In the genomic region with DNA sequence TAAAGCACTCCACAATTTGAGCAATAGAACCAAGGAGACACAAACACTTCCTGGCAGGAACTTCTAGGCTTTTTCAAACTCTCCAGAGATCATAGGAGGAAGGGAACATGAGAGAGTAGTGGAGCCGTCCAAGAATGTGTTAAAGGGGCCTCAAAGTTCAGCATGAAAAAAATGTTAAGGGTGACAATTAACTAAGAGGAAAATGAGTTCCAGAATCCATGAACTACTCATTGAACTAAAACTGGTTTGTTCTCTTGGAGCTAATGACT, we compare ENCODE assay signal across 1 cellular context.
TF ChIP-seq lines count a peak whose summit lies in the region.

No MANE protein-coding gene starts in this region.

TF ChIP-seq in HepG2, 621 proteins besides CTCF, POLR2A, EP300 and RAD21 (continued from another document):
- TF ChIP-seq ATF6 (CRISPR knock-in tag; conservative IDR thresholded peaks at IDR 0.05), result no peak
- TF ChIP-seq ZNF678 (CRISPR knock-in tag; IDR thresholded peaks at IDR 0.05), result no peak
- no peak for TF ChIP-seq TFDP2 (CRISPR knock-in tag; IDR thresholded peaks at IDR 0.05)
- no peak for TF ChIP-seq SYNCRIP (IDR thresholded peaks at IDR 0.05; ENCODE audit: insufficient read depth, low read depth, low read length)
- TF ChIP-seq, protein P1, sequence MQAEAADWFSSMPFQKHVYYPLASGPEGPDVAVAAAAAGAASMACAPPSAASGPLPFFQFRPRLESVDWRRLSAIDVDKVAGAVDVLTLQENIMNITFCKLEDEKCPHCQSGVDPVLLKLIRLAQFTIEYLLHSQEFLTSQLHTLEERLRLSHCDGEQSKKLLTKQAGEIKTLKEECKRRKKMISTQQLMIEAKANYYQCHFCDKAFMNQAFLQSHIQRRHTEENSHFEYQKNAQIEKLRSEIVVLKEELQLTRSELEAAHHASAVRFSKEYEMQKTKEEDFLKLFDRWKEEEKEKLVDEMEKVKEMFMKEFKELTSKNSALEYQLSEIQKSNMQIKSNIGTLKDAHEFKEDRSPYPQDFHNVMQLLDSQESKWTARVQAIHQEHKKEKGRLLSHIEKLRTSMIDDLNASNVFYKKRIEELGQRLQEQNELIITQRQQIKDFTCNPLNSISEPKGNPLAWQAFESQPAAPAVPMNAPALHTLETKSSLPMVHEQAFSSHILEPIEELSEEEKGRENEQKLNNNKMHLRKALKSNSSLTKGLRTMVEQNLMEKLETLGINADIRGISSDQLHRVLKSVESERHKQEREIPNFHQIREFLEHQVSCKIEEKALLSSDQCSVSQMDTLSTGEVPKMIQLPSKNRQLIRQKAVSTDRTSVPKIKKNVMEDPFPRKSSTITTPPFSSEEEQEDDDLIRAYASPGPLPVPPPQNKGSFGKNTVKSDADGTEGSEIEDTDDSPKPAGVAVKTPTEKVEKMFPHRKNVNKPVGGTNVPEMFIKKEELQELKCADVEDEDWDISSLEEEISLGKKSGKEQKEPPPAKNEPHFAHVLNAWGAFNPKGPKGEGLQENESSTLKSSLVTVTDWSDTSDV (CRISPR knock-in tag; IDR thresholded peaks at IDR 0.05), result no peak
- no peak for TF ChIP-seq FLYWCH1 (CRISPR knock-in tag; IDR thresholded peaks at IDR 0.05)
- TF ChIP-seq ZNF510 (CRISPR knock-in tag; IDR thresholded peaks at IDR 0.05; ENCODE audit: low read depth), result no peak
- TF ChIP-seq, protein P2, sequence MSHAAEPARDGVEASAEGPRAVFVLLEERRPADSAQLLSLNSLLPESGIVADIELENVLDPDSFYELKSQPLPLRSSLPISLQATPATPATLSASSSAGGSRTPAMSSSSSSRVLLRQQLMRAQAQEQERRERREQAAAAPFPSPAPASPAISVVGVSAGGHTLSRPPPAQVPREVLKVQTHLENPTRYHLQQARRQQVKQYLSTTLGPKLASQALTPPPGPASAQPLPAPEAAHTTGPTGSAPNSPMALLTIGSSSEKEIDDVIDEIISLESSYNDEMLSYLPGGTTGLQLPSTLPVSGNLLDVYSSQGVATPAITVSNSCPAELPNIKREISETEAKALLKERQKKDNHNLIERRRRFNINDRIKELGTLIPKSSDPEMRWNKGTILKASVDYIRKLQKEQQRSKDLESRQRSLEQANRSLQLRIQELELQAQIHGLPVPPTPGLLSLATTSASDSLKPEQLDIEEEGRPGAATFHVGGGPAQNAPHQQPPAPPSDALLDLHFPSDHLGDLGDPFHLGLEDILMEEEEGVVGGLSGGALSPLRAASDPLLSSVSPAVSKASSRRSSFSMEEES (CRISPR knock-in tag; IDR thresholded peaks at IDR 0.05), result no peak
- no peak for TF ChIP-seq HINFP (CRISPR knock-in tag; IDR thresholded peaks at IDR 0.05; ENCODE audit: low read depth)
- TF ChIP-seq ZNF451 (CRISPR knock-in tag; IDR thresholded peaks at IDR 0.05), result no peak
- no peak for TF ChIP-seq KMT2A (CRISPR knock-in tag; IDR thresholded peaks at IDR 0.05)
- TF ChIP-seq, protein P3, sequence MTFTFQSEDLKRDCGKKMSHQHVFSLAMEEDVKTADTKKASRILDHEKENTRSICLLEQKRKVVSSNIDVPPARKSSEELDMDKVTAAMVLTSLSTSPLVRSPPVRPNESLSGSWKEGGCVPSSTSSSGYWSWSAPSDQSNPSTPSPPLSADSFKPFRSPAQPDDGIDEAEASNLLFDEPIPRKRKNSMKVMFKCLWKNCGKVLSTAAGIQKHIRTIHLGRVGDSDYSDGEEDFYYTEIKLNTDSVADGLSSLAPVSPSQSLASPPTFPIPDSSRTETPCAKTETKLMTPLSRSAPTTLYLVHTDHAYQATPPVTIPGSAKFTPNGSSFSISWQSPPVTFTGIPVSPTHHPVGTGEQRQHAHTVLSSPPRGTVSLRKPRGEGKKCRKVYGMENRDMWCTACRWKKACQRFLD (CRISPR knock-in tag; IDR thresholded peaks at IDR 0.05; ENCODE audit: borderline replicate concordance), result no peak
- TF ChIP-seq, protein P4, sequence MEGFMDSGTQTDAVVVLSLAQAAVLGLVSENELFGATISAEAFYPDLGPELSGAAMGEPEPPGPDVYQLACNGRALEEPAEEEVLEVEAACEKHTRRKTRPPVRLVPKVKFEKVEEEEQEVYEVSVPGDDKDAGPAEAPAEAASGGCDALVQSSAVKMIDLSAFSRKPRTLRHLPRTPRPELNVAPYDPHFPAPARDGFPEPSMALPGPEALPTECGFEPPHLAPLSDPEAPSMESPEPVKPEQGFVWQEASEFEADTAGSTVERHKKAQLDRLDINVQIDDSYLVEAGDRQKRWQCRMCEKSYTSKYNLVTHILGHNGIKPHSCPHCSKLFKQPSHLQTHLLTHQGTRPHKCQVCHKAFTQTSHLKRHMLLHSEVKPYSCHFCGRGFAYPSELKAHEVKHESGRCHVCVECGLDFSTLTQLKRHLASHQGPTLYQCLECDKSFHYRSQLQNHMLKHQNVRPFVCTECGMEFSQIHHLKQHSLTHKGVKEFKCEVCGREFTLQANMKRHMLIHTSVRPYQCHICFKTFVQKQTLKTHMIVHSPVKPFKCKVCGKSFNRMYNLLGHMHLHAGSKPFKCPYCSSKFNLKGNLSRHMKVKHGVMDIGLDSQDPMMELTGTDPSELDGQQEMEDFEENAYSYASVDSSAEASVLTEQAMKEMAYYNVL (CRISPR knock-in tag; IDR thresholded peaks at IDR 0.05; ENCODE audit: borderline replicate concordance), result no peak
- TF ChIP-seq, protein P5, sequence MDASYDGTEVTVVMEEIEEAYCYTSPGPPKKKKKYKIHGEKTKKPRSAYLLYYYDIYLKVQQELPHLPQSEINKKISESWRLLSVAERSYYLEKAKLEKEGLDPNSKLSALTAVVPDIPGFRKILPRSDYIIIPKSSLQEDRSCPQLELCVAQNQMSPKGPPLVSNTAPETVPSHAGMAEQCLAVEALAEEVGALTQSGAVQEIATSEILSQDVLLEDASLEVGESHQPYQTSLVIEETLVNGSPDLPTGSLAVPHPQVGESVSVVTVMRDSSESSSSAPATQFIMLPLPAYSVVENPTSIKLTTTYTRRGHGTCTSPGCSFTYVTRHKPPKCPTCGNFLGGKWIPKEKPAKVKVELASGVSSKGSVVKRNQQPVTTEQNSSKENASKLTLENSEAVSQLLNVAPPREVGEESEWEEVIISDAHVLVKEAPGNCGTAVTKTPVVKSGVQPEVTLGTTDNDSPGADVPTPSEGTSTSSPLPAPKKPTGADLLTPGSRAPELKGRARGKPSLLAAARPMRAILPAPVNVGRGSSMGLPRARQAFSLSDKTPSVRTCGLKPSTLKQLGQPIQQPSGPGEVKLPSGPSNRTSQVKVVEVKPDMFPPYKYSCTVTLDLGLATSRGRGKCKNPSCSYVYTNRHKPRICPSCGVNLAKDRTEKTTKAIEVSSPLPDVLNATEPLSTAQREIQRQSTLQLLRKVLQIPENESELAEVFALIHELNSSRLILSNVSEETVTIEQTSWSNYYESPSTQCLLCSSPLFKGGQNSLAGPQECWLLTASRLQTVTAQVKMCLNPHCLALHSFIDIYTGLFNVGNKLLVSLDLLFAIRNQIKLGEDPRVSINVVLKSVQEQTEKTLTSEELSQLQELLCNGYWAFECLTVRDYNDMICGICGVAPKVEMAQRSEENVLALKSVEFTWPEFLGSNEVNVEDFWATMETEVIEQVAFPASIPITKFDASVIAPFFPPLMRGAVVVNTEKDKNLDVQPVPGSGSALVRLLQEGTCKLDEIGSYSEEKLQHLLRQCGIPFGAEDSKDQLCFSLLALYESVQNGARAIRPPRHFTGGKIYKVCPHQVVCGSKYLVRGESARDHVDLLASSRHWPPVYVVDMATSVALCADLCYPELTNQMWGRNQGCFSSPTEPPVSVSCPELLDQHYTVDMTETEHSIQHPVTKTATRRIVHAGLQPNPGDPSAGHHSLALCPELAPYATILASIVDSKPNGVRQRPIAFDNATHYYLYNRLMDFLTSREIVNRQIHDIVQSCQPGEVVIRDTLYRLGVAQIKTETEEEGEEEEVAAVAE (CRISPR knock-in tag; IDR thresholded peaks at IDR 0.05; ENCODE audit: borderline replicate concordance), result no peak
